8 cellular contexts compared by ENCODE assay signal in genomic region chr18:32093106-32093511, GRCh38. TPM values are rescaled to one million over a fixed set of nuclear protein-coding genes. Genes with fewer than 3 reads are reported as not detected.
DNase-seq lines count a peak whose midpoint lies in the region; ATAC-seq and TF ChIP-seq lines count a peak whose summit lies in the region.

No MANE protein-coding gene starts in this region.

- H3K36me3 Mint-ChIP-seq in activated CD4-positive, alpha-beta memory T cell treated with anti-CD3 and anti-CD28 coated beads for 36 hours: peaks cover 41% of the 10 kb centered on the region
- peaks cover 8% of the 10 kb centered on the region for H3K36me3 Mint-ChIP-seq in endothelial cell (ENCODE audit: low read depth, unreplicated experiment)
- H3K36me3 Mint-ChIP-seq in memory B cell: peaks cover 25% of the 10 kb centered on the region
- peaks cover 31 to 40% of the 10 kb centered on the region in 2 donors for H3K36me3 Mint-ChIP-seq in stimulated activated naive B cell treated with anti-CD40 and anti-IgM and Interleukin-4, amounts not matched to agents 10 μg/mL and 1 μg/mL and 100 μg/mL, for 72 hours

- no peak for TF ChIP-seq CTCF in endothelial cell (IDR thresholded peaks at IDR 0.05; ENCODE audit: unreplicated experiment)

- no peaks in the 10 kb centered on the region for H3K9me3 Mint-ChIP-seq in activated CD4-positive, alpha-beta memory T cell treated with anti-CD3 and anti-CD28 coated beads for 36 hours
- H3K9me3 Mint-ChIP-seq in endothelial cell (ENCODE audit: unreplicated experiment): no peaks in the 10 kb centered on the region
- no peaks in the 10 kb centered on the region for H3K9me3 Mint-ChIP-seq in memory B cell
- no peaks in the 10 kb centered on the region for H3K9me3 Mint-ChIP-seq in stimulated activated naive B cell treated with anti-CD40 and anti-IgM and Interleukin-4, amounts not matched to agents 10 μg/mL and 1 μg/mL and 100 μg/mL, for 72 hours

- ATAC-seq in GM18508 (IDR thresholded peaks at IDR 0.05; ENCODE audit: insufficient read depth, unreplicated experiment) (peak; percentile 22), HG02973 (IDR thresholded peaks at IDR 0.05; ENCODE audit: unreplicated experiment) (peak; percentile 24), memory B cell (ENCODE audit: low read depth) (peak; percentile 42)
- ATAC-seq in stimulated activated naive B cell treated with anti-CD40 and anti-IgM and Interleukin-4, amounts not matched to agents 10 μg/mL and 1 μg/mL and 100 μg/mL, for 72 hours (replicated peaks): peak; percentile 43 to 48

- no peaks in the 10 kb centered on the region for H3K27me3 Mint-ChIP-seq in activated CD4-positive, alpha-beta memory T cell treated with anti-CD3 and anti-CD28 coated beads for 36 hours
- peaks cover 8% of the 10 kb centered on the region for H3K27me3 Mint-ChIP-seq in endothelial cell (ENCODE audit: unreplicated experiment)
- no peaks in the 10 kb centered on the region for H3K27me3 Mint-ChIP-seq in memory B cell
- no peaks in the 10 kb centered on the region for H3K27me3 Mint-ChIP-seq in stimulated activated naive B cell treated with anti-CD40 and anti-IgM and Interleukin-4, amounts not matched to agents 10 μg/mL and 1 μg/mL and 100 μg/mL, for 72 hours

- CTCF ChIA-PET in activated CD4-positive, alpha-beta memory T cell treated with anti-CD3 and anti-CD28 coated beads for 36 hours (lab: Charles Lee): interaction anchor here (0.7 to 1.8 kb wide), 3 partner anchors 15 to 150 kb away, joined by 3 to 6 read pairs (median 3); partner anchors contain the start of gene TRAPPC8

- peak overlapping the region; percentile 97 for H3K4me3 Mint-ChIP-seq in activated CD4-positive, alpha-beta memory T cell treated with anti-CD3 and anti-CD28 coated beads for 36 hours
- peak overlapping the region; percentile 94 for H3K4me3 Mint-ChIP-seq in endothelial cell (ENCODE audit: unreplicated experiment)
- H3K4me3 Mint-ChIP-seq in memory B cell: peak overlapping the region; percentile 98
- peak overlapping the region; percentile 96 to 100 for H3K4me3 Mint-ChIP-seq in stimulated activated naive B cell treated with anti-CD40 and anti-IgM and Interleukin-4, amounts not matched to agents 10 μg/mL and 1 μg/mL and 100 μg/mL, for 72 hours

- peak overlapping the region; percentile 92 for H3K27ac Mint-ChIP-seq in activated CD4-positive, alpha-beta memory T cell treated with anti-CD3 and anti-CD28 coated beads for 36 hours
- H3K27ac Mint-ChIP-seq in endothelial cell (ENCODE audit: unreplicated experiment) (peak overlapping the region; percentile 88), memory B cell (peak overlapping the region; percentile 97)
- H3K27ac Mint-ChIP-seq in stimulated activated naive B cell treated with anti-CD40 and anti-IgM and Interleukin-4, amounts not matched to agents 10 μg/mL and 1 μg/mL and 100 μg/mL, for 72 hours: peak overlapping the region; percentile 99

- DNase-seq in ACHN: peak; percentile 46
- DNase-seq in NCI-H2171 (lab: John Stamatoyannopoulos, UW): peak; percentile 23
- DNase-seq in activated CD4-positive, alpha-beta memory T cell treated with anti-CD3 and anti-CD28 coated beads for 36 hours: peak; percentile 48
- peak; percentile 44 for DNase-seq in endothelial cell (ENCODE audit: low spot score)
- DNase-seq in memory B cell (ENCODE audit: low spot score in 2 of 2): peak; percentile 61 to 70
- peak; percentile 58 for DNase-seq in stimulated activated naive B cell treated with anti-CD40 and anti-IgM and Interleukin-4, amounts not matched to agents 10 μg/mL and 1 μg/mL and 100 μg/mL, for 72 hours

- peaks cover 42% of the 10 kb centered on the region for H3K4me1 Mint-ChIP-seq in activated CD4-positive, alpha-beta memory T cell treated with anti-CD3 and anti-CD28 coated beads for 36 hours (ENCODE audit: low read depth)
- H3K4me1 Mint-ChIP-seq in endothelial cell (ENCODE audit: unreplicated experiment): peaks cover 14% of the 10 kb centered on the region
- H3K4me1 Mint-ChIP-seq in memory B cell: peaks cover 29% of the 10 kb centered on the region
- peaks cover 25 to 39% of the 10 kb centered on the region in 2 donors for H3K4me1 Mint-ChIP-seq in stimulated activated naive B cell treated with anti-CD40 and anti-IgM and Interleukin-4, amounts not matched to agents 10 μg/mL and 1 μg/mL and 100 μg/mL, for 72 hours

- in situ Hi-C loops in ACHN (cut with HindIII; ENCODE audit: low pct_ligation_motif_present, low pct_unique_long_range_greater_than_20kb, low sequenced_read_pairs): no loop called here

- POLR2A ChIA-PET in activated CD4-positive, alpha-beta memory T cell treated with anti-CD3 and anti-CD28 coated beads for 36 hours (lab: Charles Lee): interaction anchor here (1.7 to 2.6 kb wide), 3 partner anchors 37 to 150 kb away, joined by 4 to 44 read pairs (median 25); partner anchors contain the start of genes RNF125 and TRAPPC8

- intact Hi-C loops in activated CD4-positive, alpha-beta memory T cell treated with anti-CD3 and anti-CD28 coated beads for 36 hours (cut with micrococcal nuclease): loop anchor here (1.0 to 10.0 kb wide), 3 partner anchors 14 to 438 kb away; partner anchors contain the start of gene B4GALT6

RNA-seq across cellular contexts. Expression of gene RNF138, which starts 1.4 kb away (rescaled TPM):
- total RNA-seq in activated CD4-positive, alpha-beta memory T cell treated with anti-CD3 and anti-CD28 coated beads for 36 hours: 10 to 100 TPM; 83.7 to 88.3 TPM
- total RNA-seq in endothelial cell (ENCODE audit: unreplicated experiment): 30.5 TPM

Comparison
In these comparisons a context has a peak if more than half of its experiments do, and no peak if none do; other contexts are left out.
1. Peak in every context shown above with its lines: DNase-seq and ATAC-seq.